10 cellular contexts compared by ENCODE assay signal in the genomic region with DNA sequence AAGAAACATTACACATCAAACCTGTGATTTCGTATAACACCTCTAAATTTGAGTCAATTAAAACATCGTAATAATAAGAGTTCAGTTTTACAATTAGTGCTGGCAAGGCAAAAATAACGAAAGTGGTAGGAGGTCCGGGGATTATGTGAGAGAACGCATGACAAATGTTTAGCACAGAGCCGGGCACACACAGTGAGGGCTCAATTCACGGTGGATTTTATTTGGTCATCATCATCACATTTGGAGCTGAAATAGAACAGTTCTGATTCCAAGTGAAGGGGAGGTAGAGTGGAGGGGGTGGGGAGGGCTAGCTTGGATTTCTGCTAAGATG. TPM values are rescaled to one million over a fixed set of nuclear protein-coding genes. Genes with fewer than 3 reads are reported as not detected.
A peak's percentile ranks its signal among the peaks of the same experiment; 100 is the strongest.
DNase-seq lines count a peak whose midpoint lies in the region; ATAC-seq and TF ChIP-seq lines count a peak whose summit lies in the region.
"Had no signal": no experiment of that assay in that cellular context is flagged by ENCODE, and none has a peak within 500 bp of the region (broad histone marks: within the 10 kb centered on the region; RNA-seq: fewer than 3 reads in every experiment).

No MANE protein-coding gene starts in this region.

- peak overlapping the region; percentile 96 for H3K4me3 Mint-ChIP-seq in T-helper 1 cell treated with Interleukin-12 subunit alpha and Interleukin-12 subunit beta and Interleukin-4 antibody, amounts not matched to agents 30 μg/mL and 1 μg/mL, for 36 hours
- peak overlapping the region; percentile 84 for H3K4me3 Mint-ChIP-seq in activated CD8-positive, alpha-beta T cell treated with anti-CD3 and anti-CD28 coated beads, Interleukin-2, amount 10 ng/mL, durations not matched to agents 7 days and 5 days

- no peak overlapping the region for H3K9ac ChIP-seq in iPS-18a (ENCODE audit: low read length)

- no peak for TF ChIP-seq POLR2A in stomach (IDR thresholded peaks at IDR 0.05)

- H3K36me3 ChIP-seq in iPS-18a (ENCODE audit: control insufficient read depth, low read depth, low read length) (no peaks in the 10 kb centered on the region), stomach (no peaks in the 10 kb centered on the region)
- H3K36me3 ChIP-seq: thyroid gland had no signal

- intact Hi-C loops in stomach (cut with DNase I; ENCODE audit: low total_unique reads) (no loop called here), head of caudate nucleus (cut with DNase I) (no loop called here)

- no peaks in the 10 kb centered on the region for H3K9me3 Mint-ChIP-seq in T-helper 1 cell treated with Interleukin-12 subunit alpha and Interleukin-12 subunit beta and Interleukin-4 antibody, amounts not matched to agents 30 μg/mL and 1 μg/mL, for 36 hours
- no peaks in the 10 kb centered on the region for H3K9me3 Mint-ChIP-seq in activated CD8-positive, alpha-beta T cell treated with anti-CD3 and anti-CD28 coated beads, Interleukin-2, amount 10 ng/mL, durations not matched to agents 7 days and 5 days (ENCODE audit: insufficient read depth)

- H3K4me1 ChIP-seq in iPS-18a (ENCODE audit: control insufficient read depth, low read depth, low read length), result no peaks in the 10 kb centered on the region
- peaks cover 0 to 19% (median 14%) of the 10 kb centered on the region in 4 donors for H3K4me1 ChIP-seq in stomach

- H3K36me3 Mint-ChIP-seq in T-helper 1 cell treated with Interleukin-12 subunit alpha and Interleukin-12 subunit beta and Interleukin-4 antibody, amounts not matched to agents 30 μg/mL and 1 μg/mL, for 36 hours (ENCODE audit: low read depth), result no peaks in the 10 kb centered on the region
- no peaks in the 10 kb centered on the region for H3K36me3 Mint-ChIP-seq in activated CD8-positive, alpha-beta T cell treated with anti-CD3 and anti-CD28 coated beads, Interleukin-2, amount 10 ng/mL, durations not matched to agents 7 days and 5 days (ENCODE audit: low read depth)

- peak overlapping the region; percentile 70 for H3K4me3 ChIP-seq in iPS-18a (ENCODE audit: low read length)
- H3K4me3 ChIP-seq in stomach, result peak overlapping the region; percentile 70 to 82 (median 75)

- H3K27ac ChIP-seq in iPS-18a (ENCODE audit: low read length) (no peak overlapping the region), stomach (peak overlapping the region; percentile 43 to 87 (median 79))

- WGBS in stomach, 5 donors, result 69 to 80% (median 76%) methylated on average over 7 of the region's 7 CpGs

- POLR2A ChIA-PET in activated CD8-positive, alpha-beta T cell treated with anti-CD3 and anti-CD28 coated beads, Interleukin-2, amount 10 ng/mL, durations not matched to agents 7 days and 5 days (lab: Charles Lee), result interaction anchor here (0.8 to 1.9 kb wide), 6 partner anchors 11 to 29 kb away, joined by 4 to 10 read pairs (median 6); a partner anchor contains a TSS

- no peak for ATAC-seq in activated CD8-positive, alpha-beta T cell treated with anti-CD3 and anti-CD28 coated beads, Interleukin-2, amount 10 ng/mL, durations not matched to agents 7 days and 5 days
- no peak for ATAC-seq in HG02973 (IDR thresholded peaks at IDR 0.05; ENCODE audit: unreplicated experiment)

- CTCF ChIA-PET in activated CD8-positive, alpha-beta T cell treated with anti-CD3 and anti-CD28 coated beads, Interleukin-2, amount 10 ng/mL, durations not matched to agents 7 days and 5 days (lab: Charles Lee), result interaction anchor here (1.1 to 2.4 kb wide), 5 partner anchors 11 to 83 kb away, joined by 4 to 20 read pairs (median 6); no protein-coding TSS in a partner anchor

- TF ChIP-seq EP300 in stomach (IDR thresholded peaks at IDR 0.05), result no peak

- peaks cover 20% of the 10 kb centered on the region for H3K27me3 ChIP-seq in iPS-18a (ENCODE audit: control insufficient read depth, insufficient read depth, low read length)
- no peaks in the 10 kb centered on the region for H3K27me3 ChIP-seq in stomach
- H3K27me3 ChIP-seq: thyroid gland had no signal

- peaks cover 5% of the 10 kb centered on the region for H3K27me3 Mint-ChIP-seq in T-helper 1 cell treated with Interleukin-12 subunit alpha and Interleukin-12 subunit beta and Interleukin-4 antibody, amounts not matched to agents 30 μg/mL and 1 μg/mL, for 36 hours (ENCODE audit: low read depth)
- H3K27me3 Mint-ChIP-seq in activated CD8-positive, alpha-beta T cell treated with anti-CD3 and anti-CD28 coated beads, Interleukin-2, amount 10 ng/mL, durations not matched to agents 7 days and 5 days (ENCODE audit: low read depth), result peaks cover 7% of the 10 kb centered on the region

- peaks cover 7% of the 10 kb centered on the region for H3K4me1 Mint-ChIP-seq in T-helper 1 cell treated with Interleukin-12 subunit alpha and Interleukin-12 subunit beta and Interleukin-4 antibody, amounts not matched to agents 30 μg/mL and 1 μg/mL, for 36 hours (ENCODE audit: low read depth)
- peaks cover 9% of the 10 kb centered on the region for H3K4me1 Mint-ChIP-seq in activated CD8-positive, alpha-beta T cell treated with anti-CD3 and anti-CD28 coated beads, Interleukin-2, amount 10 ng/mL, durations not matched to agents 7 days and 5 days (ENCODE audit: low read depth)

- H3K9me3 ChIP-seq in iPS-18a (ENCODE audit: control insufficient read depth, low read depth, low read length) (no peaks in the 10 kb centered on the region), stomach (no peaks in the 10 kb centered on the region)
- H3K9me3 ChIP-seq: thyroid gland had no signal

- DNase-seq in T-helper 1 cell (no peak), stomach (no peak), head of caudate nucleus (no peak), superior temporal gyrus (ENCODE audit: extremely low spot score) (no peak)
- no peak for DNase-seq in activated CD8-positive, alpha-beta T cell treated with anti-CD3 and anti-CD28 coated beads, Interleukin-2, amount 10 ng/mL, durations not matched to agents 7 days and 5 days
- DNase-seq: 8988T had no signal

- H3K27ac Mint-ChIP-seq in T-helper 1 cell treated with Interleukin-12 subunit alpha and Interleukin-12 subunit beta and Interleukin-4 antibody, amounts not matched to agents 30 μg/mL and 1 μg/mL, for 36 hours, result peak overlapping the region; percentile 56
- H3K27ac Mint-ChIP-seq in activated CD8-positive, alpha-beta T cell treated with anti-CD3 and anti-CD28 coated beads, Interleukin-2, amount 10 ng/mL, durations not matched to agents 7 days and 5 days, result no peak overlapping the region

- TF ChIP-seq CTCF in stomach (IDR thresholded peaks at IDR 0.05), result no peak

RNA-seq across cellular contexts. Expression of a gene that starts 20.0 kb away (rescaled TPM):
- total RNA-seq in activated CD8-positive, alpha-beta T cell treated with anti-CD3 and anti-CD28 coated beads, Interleukin-2, amount 10 ng/mL, durations not matched to agents 7 days and 5 days, result 100 to 1,000 TPM; 526 to 541 TPM
- 100 to 1,000 TPM in 3 of 5 donors, 10 to 100 TPM in 2; 30.7 to 541 (median 237) TPM for total RNA-seq in stomach
- polyA plus RNA-seq in stomach, result 100 to 1,000 TPM; 754 to 995 (median 822) TPM
